1 cellular context compared by ENCODE assay signal in genomic region chr18:24228661-24229053, GRCh38.
TF ChIP-seq lines count a peak whose summit lies in the region.

No MANE protein-coding gene starts in this region.

TF ChIP-seq in SK-N-SH, 30 proteins besides CTCF, POLR2A, EP300 and RAD21 (continued from another document):
- TF ChIP-seq ELF1 (IDR thresholded peaks at IDR 0.05) (no peak), FOXM1 (IDR thresholded peaks at IDR 0.05; ENCODE audit: low read depth) (no peak)
